17 cellular contexts compared by ENCODE assay signal in genomic region chr1:97913506-97913905, GRCh38. TPM values are rescaled to one million over a fixed set of nuclear protein-coding genes. Genes with fewer than 3 reads are reported as not detected.
DNase-seq lines count a peak whose midpoint lies in the region; ATAC-seq, FAIRE-seq and TF ChIP-seq lines count a peak whose summit lies in the region.
"Had no signal": no experiment of that assay in that cellular context is flagged by ENCODE, and none has a peak within 500 bp of the region (broad histone marks: within the 10 kb centered on the region; RNA-seq: fewer than 3 reads in every experiment).

No MANE protein-coding gene starts in this region.

- H4K20me1 ChIP-seq in DND-41 (ENCODE audit: insufficient read depth, low read length): no peaks in the 10 kb centered on the region
- H4K20me1 ChIP-seq in neural progenitor cell (ENCODE audit: low read depth): no peaks in the 10 kb centered on the region

- peak overlapping the region; percentile 88 for H3K27ac ChIP-seq in DND-41 (ENCODE audit: low read length)
- H3K27ac ChIP-seq in mesendoderm (ENCODE audit: low read depth, low read length): no peak overlapping the region
- no peak overlapping the region for H3K27ac ChIP-seq in neural progenitor cell
- H3K27ac ChIP-seq: A549, C4-2B had no signal

- no peaks in the 10 kb centered on the region for H3K9me3 ChIP-seq in DND-41 (ENCODE audit: insufficient read depth, low read length, severe bottlenecking)
- no peaks in the 10 kb centered on the region for H3K9me3 ChIP-seq in neural progenitor cell (ENCODE audit: low read depth)
- H3K9me3 ChIP-seq: A549, BE2C had no signal

- H3K36me3 ChIP-seq in DND-41 (ENCODE audit: insufficient read depth, low read length): no peaks in the 10 kb centered on the region
- no peaks in the 10 kb centered on the region for H3K36me3 ChIP-seq in mesendoderm (ENCODE audit: control insufficient read depth, insufficient read depth, low read length)
- no peaks in the 10 kb centered on the region for H3K36me3 ChIP-seq in neural progenitor cell
- H3K36me3 ChIP-seq: BE2C had no signal

- no peaks in the 10 kb centered on the region for H3K79me1 ChIP-seq in mesendoderm (ENCODE audit: low read length)

- H2AK5ac ChIP-seq in mesendoderm (ENCODE audit: low read length): no peak overlapping the region

- H3K36me3 Mint-ChIP-seq in HFFc6 (ENCODE audit: low read depth) (peaks cover 18% of the 10 kb centered on the region), neural progenitor cell (no peaks in the 10 kb centered on the region)

- H3K4me3 ChIP-seq in DND-41 (ENCODE audit: low read depth in 1 of 2, low read length in 2 of 2): no peak overlapping the region
- no peak overlapping the region for H3K4me3 ChIP-seq in mesendoderm (ENCODE audit: low read length)
- H3K4me3 ChIP-seq in neural progenitor cell: no peak overlapping the region
- H3K4me3 ChIP-seq: A549, K562 had no signal

- H3K18ac ChIP-seq in mesendoderm (ENCODE audit: low read length): peak overlapping the region; percentile 56

- no peak overlapping the region for H3K4me3 Mint-ChIP-seq in HFFc6
- no peak overlapping the region for H3K4me3 Mint-ChIP-seq in neural progenitor cell

- H3K4me1 Mint-ChIP-seq in HFFc6 (ENCODE audit: low read depth) (peaks cover 72% of the 10 kb centered on the region), neural progenitor cell (no peaks in the 10 kb centered on the region)

- H4K5ac ChIP-seq in mesendoderm (ENCODE audit: low read length): no peak overlapping the region

- no peak overlapping the region for H2BK15ac ChIP-seq in mesendoderm (replicated peaks; ENCODE audit: low read depth)

- H2AFZ ChIP-seq in DND-41 (ENCODE audit: low read depth, low read length) (no peak overlapping the region), neural progenitor cell (replicated peaks) (no peak overlapping the region)

- 0 out of 2 replicates have a peak overlapping the region, but pooled peaks have one; percentile 2 for H3K4me2 ChIP-seq in DND-41 (ENCODE audit: insufficient read depth, low read length)
- H3K4me2 ChIP-seq in mesendoderm (ENCODE audit: low read length): no peak overlapping the region
- no peak overlapping the region for H3K4me2 ChIP-seq in neural progenitor cell
- H3K4me2 ChIP-seq: A549 had no signal

- no peak for ATAC-seq in DND-41 (ENCODE audit: insufficient read depth, low read depth)
- ATAC-seq: A549, K562 had no signal

- H3K9ac ChIP-seq in DND-41 (ENCODE audit: low read depth, low read length): no peak overlapping the region
- H3K9ac ChIP-seq in mesendoderm (ENCODE audit: low read length): no peak overlapping the region
- H3K9ac ChIP-seq in neural progenitor cell: no peak overlapping the region

- H3K27ac Mint-ChIP-seq in HFFc6 (peak overlapping the region; percentile 6; the same call in 1 of the 2 replicates), neural progenitor cell (no peak overlapping the region)

- peak; percentile 21 for FAIRE-seq in RCC 7860 (lab: Jason Lieb, UNC)
- FAIRE-seq in frontal cortex (lab: Jason Lieb, UNC): no peak
- FAIRE-seq: A549, GM12892, K562 had no signal

- no peak overlapping the region for H4K8ac ChIP-seq in mesendoderm (ENCODE audit: low read depth, low read length)

- H3K79me2 ChIP-seq in DND-41 (ENCODE audit: insufficient read depth, low read length): peaks cover 100% of the 10 kb centered on the region
- no peaks in the 10 kb centered on the region for H3K79me2 ChIP-seq in mesendoderm (ENCODE audit: control insufficient read depth, insufficient read depth, low read length)
- no peaks in the 10 kb centered on the region for H3K79me2 ChIP-seq in neural progenitor cell (ENCODE audit: low read depth)

- no CpG with 5 or more reads among the region's 3 CpGs for WGBS in mesendoderm (ENCODE audit: extremely low coverage, insufficient coverage, low lambda C conversion rate)

- H2BK120ac ChIP-seq in mesendoderm (ENCODE audit: low read depth, low read length): no peak overlapping the region

- TF ChIP-seq CTCF in DND-41 (IDR thresholded peaks at IDR 0.05; ENCODE audit: borderline replicate concordance, extremely low read depth, low read length, poor library complexity, severe bottlenecking) (no peak), HFFc6 (IDR thresholded peaks at IDR 0.05) (no peak), neural progenitor cell (IDR thresholded peaks at IDR 0.05) (no peak)

- no peak overlapping the region for H2BK5ac ChIP-seq in mesendoderm (ENCODE audit: low read length)

- no peaks in the 10 kb centered on the region for H3F3A ChIP-seq in neural progenitor cell (ENCODE audit: low read depth)

- no peaks in the 10 kb centered on the region for H3K27me3 Mint-ChIP-seq in HFFc6 (ENCODE audit: insufficient read depth)
- no peaks in the 10 kb centered on the region for H3K27me3 Mint-ChIP-seq in neural progenitor cell (ENCODE audit: insufficient read depth, low read depth)
- H3K27me3 Mint-ChIP-seq: CD4-positive, alpha-beta memory T cell had no signal

- H3K27me3 ChIP-seq in DND-41 (ENCODE audit: insufficient read depth, low read length, poor library complexity) (no peaks in the 10 kb centered on the region), mesendoderm (ENCODE audit: insufficient read depth, low read length, poor library complexity) (no peaks in the 10 kb centered on the region), neural progenitor cell (peaks cover 7% of the 10 kb centered on the region)
- H3K27me3 ChIP-seq: BE2C had no signal

- H3K23ac ChIP-seq in mesendoderm (ENCODE audit: low read length): no peak overlapping the region

- no peak overlapping the region for H3K4ac ChIP-seq in mesendoderm (ENCODE audit: low read depth, low read length)

- peaks cover 80% of the 10 kb centered on the region for H3K4me1 ChIP-seq in DND-41 (ENCODE audit: insufficient read depth, low read length)
- no peaks in the 10 kb centered on the region for H3K4me1 ChIP-seq in mesendoderm (ENCODE audit: control insufficient read depth, low read depth, low read length)
- H3K4me1 ChIP-seq in neural progenitor cell: no peaks in the 10 kb centered on the region

- no peak for DNase-seq in DND-41
- no peak for DNase-seq in HFFc6
- DNase-seq in RCC 7860 (ENCODE audit: low spot score): no peak
- DNase-seq in mesendoderm: no peak
- no peak for DNase-seq in COLO668 (lab: John Stamatoyannopoulos, UW; ENCODE audit: unreplicated experiment)
- no peak for DNase-seq in neural progenitor cell (ENCODE audit: low spot score)
- no peak for DNase-seq in frontal cortex (ENCODE audit: low spot score in 2 of 2)
- DNase-seq: BE2C; CD4-positive, alpha-beta memory T cell; COR-L47; DMS 273 treated with DMSO at 0.1 percent for 48 hours; GDM1; HCEC 1CT had no signal

- H3K56ac ChIP-seq in mesendoderm (ENCODE audit: low read length): no peak overlapping the region

- H3K9me3 Mint-ChIP-seq in HFFc6: no peaks in the 10 kb centered on the region
- H3K9me3 Mint-ChIP-seq in neural progenitor cell: no peaks in the 10 kb centered on the region
- H3K9me3 Mint-ChIP-seq: CD4-positive, alpha-beta memory T cell had no signal

RNA-seq across cellular contexts. Expression of gene DPYD, which starts 7.3 kb away (rescaled TPM):
- total RNA-seq in HFFc6 (2021; fragmentation: NEBNext Ultra II Directional; extraction: Animal tissue kit (Norgen Biotek cat#: 25700)): 10 to 100 TPM; 37.0 to 77.8 (median 67.9) TPM
- polyA plus RNA-seq in mesendoderm (2013, experiment 1 of 2): 0.29 TPM
- 0.20 TPM for polyA plus RNA-seq in mesendoderm (2013, experiment 2 of 2)
- 0.43 and 0.50 TPM in 2 replicates for total RNA-seq in neural progenitor cell (ENCODE audit: low replicate concordance)
- 51.4 TPM for total RNA-seq in frontal cortex

Comparison
In these comparisons a context has a peak if more than half of its experiments do, and no peak if none do; other contexts are left out.
1. RNA of gene DPYD, which starts 7.3 kb away (total RNA-seq): 37.0 to 77.8 TPM in HFFc6 and 51.4 TPM in frontal cortex (single experiment); 0.43 to 0.50 TPM in neural progenitor cell; every median in the first group is over 10 times any median in the second.